Comparison of ENCODE assay signal across 8 cellular contexts in genomic region chr12:12645485-12645884, GRCh38. TPM values are rescaled to one million over a fixed set of nuclear protein-coding genes. Genes with fewer than 3 reads are reported as not detected.
DNase-seq lines count a peak whose midpoint lies in the region; ATAC-seq and TF ChIP-seq lines count a peak whose summit lies in the region.

No MANE protein-coding gene starts in this region.

- no peak overlapping the region for H3K4me3 ChIP-seq in fibroblast of villous mesenchyme (ENCODE audit: low read depth, low read length)

- H3K36me3 Mint-ChIP-seq in activated CD4-positive, alpha-beta memory T cell treated with anti-CD3 and anti-CD28 coated beads for 36 hours = peaks cover 61% of the 10 kb centered on the region
- H3K36me3 Mint-ChIP-seq in stimulated activated naive B cell treated with anti-CD40 and anti-IgM and Interleukin-4, amounts not matched to agents 10 μg/mL and 1 μg/mL and 100 μg/mL, for 72 hours = peaks cover 28 to 43% of the 10 kb centered on the region in 2 donors

- H3K4me3 Mint-ChIP-seq in activated CD4-positive, alpha-beta memory T cell treated with anti-CD3 and anti-CD28 coated beads for 36 hours = peak overlapping the region; percentile 29
- H3K4me3 Mint-ChIP-seq in stimulated activated naive B cell treated with anti-CD40 and anti-IgM and Interleukin-4, amounts not matched to agents 10 μg/mL and 1 μg/mL and 100 μg/mL, for 72 hours = peak overlapping the region in 1 of 2 donors; percentile 32

- H3K27ac Mint-ChIP-seq in activated CD4-positive, alpha-beta memory T cell treated with anti-CD3 and anti-CD28 coated beads for 36 hours = peak overlapping the region; percentile 82
- H3K27ac Mint-ChIP-seq in stimulated activated naive B cell treated with anti-CD40 and anti-IgM and Interleukin-4, amounts not matched to agents 10 μg/mL and 1 μg/mL and 100 μg/mL, for 72 hours = peak overlapping the region; percentile 20

- H3K4me1 Mint-ChIP-seq in activated CD4-positive, alpha-beta memory T cell treated with anti-CD3 and anti-CD28 coated beads for 36 hours (ENCODE audit: low read depth) = peaks cover 21% of the 10 kb centered on the region
- peaks cover 12 to 18% of the 10 kb centered on the region in 2 donors for H3K4me1 Mint-ChIP-seq in stimulated activated naive B cell treated with anti-CD40 and anti-IgM and Interleukin-4, amounts not matched to agents 10 μg/mL and 1 μg/mL and 100 μg/mL, for 72 hours

- peaks cover 36% of the 10 kb centered on the region for H3K9me3 Mint-ChIP-seq in activated CD4-positive, alpha-beta memory T cell treated with anti-CD3 and anti-CD28 coated beads for 36 hours
- peaks cover 22 to 26% of the 10 kb centered on the region in 2 donors for H3K9me3 Mint-ChIP-seq in stimulated activated naive B cell treated with anti-CD40 and anti-IgM and Interleukin-4, amounts not matched to agents 10 μg/mL and 1 μg/mL and 100 μg/mL, for 72 hours

- CTCF ChIA-PET in activated CD4-positive, alpha-beta memory T cell treated with anti-CD3 and anti-CD28 coated beads for 36 hours (lab: Charles Lee) = interaction anchor here (0.6 to 2.9 kb wide), 37 partner anchors 9 to 1897 kb away, joined by 3 to 41 read pairs (median 5); partner anchors contain the start of genes CREBL2 and GPR19

- DNase-seq in AG09319 (ENCODE audit: extremely low read depth, low read depth) (no peak), HS-27A (ENCODE audit: low read depth) (peak; percentile 20), fibroblast of villous mesenchyme (ENCODE audit: low read depth) (peak; percentile 44), Kasumi-1 (lab: John Stamatoyannopoulos, UW) (no peak)
- DNase-seq in activated CD4-positive, alpha-beta memory T cell treated with anti-CD3 and anti-CD28 coated beads for 36 hours = peak; percentile 47
- DNase-seq in stimulated activated naive B cell treated with anti-CD40 and anti-IgM and Interleukin-4, amounts not matched to agents 10 μg/mL and 1 μg/mL and 100 μg/mL, for 72 hours = peak; percentile 17

- H3K27me3 Mint-ChIP-seq in activated CD4-positive, alpha-beta memory T cell treated with anti-CD3 and anti-CD28 coated beads for 36 hours = no peaks in the 10 kb centered on the region
- no peaks in the 10 kb centered on the region for H3K27me3 Mint-ChIP-seq in stimulated activated naive B cell treated with anti-CD40 and anti-IgM and Interleukin-4, amounts not matched to agents 10 μg/mL and 1 μg/mL and 100 μg/mL, for 72 hours

- ATAC-seq in GM18858 (IDR thresholded peaks at IDR 0.05; ENCODE audit: unreplicated experiment) (peak; percentile 17), HG03342 (IDR thresholded peaks at IDR 0.05; ENCODE audit: unreplicated experiment) (no peak)
- peak; percentile 77 to 84 for ATAC-seq in stimulated activated naive B cell treated with anti-CD40 and anti-IgM and Interleukin-4, amounts not matched to agents 10 μg/mL and 1 μg/mL and 100 μg/mL, for 72 hours (replicated peaks)

- intact Hi-C loops in activated CD4-positive, alpha-beta memory T cell treated with anti-CD3 and anti-CD28 coated beads for 36 hours (cut with micrococcal nuclease) = loop anchor here (1.0 to 5.0 kb wide), 6 partner anchors 11 to 83 kb away; partner anchors contain the start of gene DUSP16

- TF ChIP-seq CTCF in AG09319 (IDR thresholded peaks at IDR 0.05; ENCODE audit: low read depth, low read length) (peak; percentile 29), fibroblast of villous mesenchyme (IDR thresholded peaks at IDR 0.05; ENCODE audit: insufficient read depth, low read depth, low read length) (peak; percentile 50)

- POLR2A ChIA-PET in activated CD4-positive, alpha-beta memory T cell treated with anti-CD3 and anti-CD28 coated beads for 36 hours (lab: Charles Lee) = interaction anchor here (0.8 to 1.6 kb wide), 11 partner anchors 11 to 170 kb away, joined by 3 to 5 read pairs (median 4); no protein-coding TSS in a partner anchor

RNA-seq across cellular contexts. Expression of gene CREBL2, which starts 33.8 kb away (rescaled TPM):
- total RNA-seq in activated CD4-positive, alpha-beta memory T cell treated with anti-CD3 and anti-CD28 coated beads for 36 hours = 10 to 100 TPM; 30.4 to 32.2 TPM
- 25.1 and 33.2 TPM in 2 replicates for total RNA-seq in fibroblast of villous mesenchyme

RNA-seq across cellular contexts. Expression of gene GPR19, which starts 50.5 kb away (rescaled TPM):
- 10 to 100 TPM; 23.1 to 24.5 TPM for total RNA-seq in activated CD4-positive, alpha-beta memory T cell treated with anti-CD3 and anti-CD28 coated beads for 36 hours
- total RNA-seq in fibroblast of villous mesenchyme = under 0.01 and 0.32 TPM in 2 replicates

Comparison
In these comparisons a context has a peak if more than half of its experiments do, and no peak if none do; other contexts are left out.
1. DNase-seq: peak in HS-27A (single experiment), activated CD4-positive, alpha-beta memory T cell treated with anti-CD3 and anti-CD28 coated beads for 36 hours (single experiment), fibroblast of villous mesenchyme (single experiment) and stimulated activated naive B cell treated with anti-CD40 and anti-IgM and Interleukin-4, amounts not matched to agents 10 μg/mL and 1 μg/mL and 100 μg/mL, for 72 hours (single experiment); none in AG09319 (single experiment) and Kasumi-1 (0 of 2).
2. RNA of gene GPR19, which starts 50.5 kb away (total RNA-seq): 23.1 to 24.5 TPM in activated CD4-positive, alpha-beta memory T cell treated with anti-CD3 and anti-CD28 coated beads for 36 hours; under 0.01 to 0.32 TPM in fibroblast of villous mesenchyme; every median in the first group is over 10 times any median in the second.